ENCODE assay signal across 7 cellular contexts in the genomic region with DNA sequence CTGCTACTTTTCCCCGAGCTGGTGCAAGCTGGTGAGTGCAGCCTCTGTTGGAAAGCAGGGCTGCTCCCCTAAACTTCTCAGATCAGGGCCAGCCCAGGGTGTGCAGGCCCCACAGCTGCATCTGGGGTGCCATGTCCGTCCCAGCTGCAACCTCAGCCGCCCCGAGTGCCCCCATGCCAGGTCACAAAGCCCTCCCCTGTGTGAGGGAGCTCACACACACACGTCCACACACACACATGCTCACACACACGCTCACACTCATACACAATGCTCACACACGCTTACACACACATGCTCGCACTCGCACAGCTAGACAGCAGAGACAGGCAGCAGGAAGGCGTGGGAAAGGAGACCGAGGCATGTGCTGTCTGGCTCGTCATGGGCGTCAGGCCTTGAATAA.
"Had no signal": no experiment of that assay in that cellular context is flagged by ENCODE, and none has a peak within 500 bp of the region (broad histone marks: within the 10 kb centered on the region; RNA-seq: fewer than 3 reads in every experiment).

No MANE protein-coding gene starts in this region.

- H3K4me3 Mint-ChIP-seq: activated naive CD8-positive, alpha-beta T cell treated with anti-CD3 and anti-CD28 coated beads for 36 hours had no signal

- H3K27me3 ChIP-seq: foreskin keratinocyte, tibial nerve had no signal

- H3K9me3 Mint-ChIP-seq: activated naive CD8-positive, alpha-beta T cell treated with anti-CD3 and anti-CD28 coated beads for 36 hours had no signal

- H3K27me3 Mint-ChIP-seq: activated naive CD8-positive, alpha-beta T cell treated with anti-CD3 and anti-CD28 coated beads for 36 hours had no signal

- H3K9ac ChIP-seq: parathyroid adenoma had no signal

- H3K9me3 ChIP-seq: tibial nerve had no signal

- H2AFZ ChIP-seq: parathyroid adenoma had no signal

- H3K4me1 ChIP-seq: foreskin keratinocyte, parathyroid adenoma had no signal

- DNase-seq: activated CD4-positive, alpha-beta T cell treated with anti-CD3 and anti-CD28 coated beads for 48 hours; activated naive CD8-positive, alpha-beta T cell treated with anti-CD3 and anti-CD28 coated beads for 36 hours; foreskin keratinocyte; mesenchymal stem cell; stimulated activated CD4-positive, alpha-beta T cell treated with anti-CD3 and anti-CD28 coated beads, Interleukin-4, amount 100 ng/mL, for 4 hours had no signal

- H3K27ac Mint-ChIP-seq: activated naive CD8-positive, alpha-beta T cell treated with anti-CD3 and anti-CD28 coated beads for 36 hours had no signal

- H3K27ac ChIP-seq: foreskin keratinocyte, parathyroid adenoma had no signal

- H3K4me3 ChIP-seq: tibial nerve had no signal
